ENCODE assay signal across 4 cellular contexts in genomic region chr19:37886571-37886970, GRCh38. TPM values are rescaled to one million over a fixed set of nuclear protein-coding genes. Genes with fewer than 3 reads are reported as not detected.
"Had no signal": no experiment of that assay in that cellular context is flagged by ENCODE, and none has a peak within 500 bp of the region (broad histone marks: within the 10 kb centered on the region; RNA-seq: fewer than 3 reads in every experiment).

No MANE protein-coding gene starts in this region.

- DNase-seq: GDM1, GF-D8 had no signal

- H3K4me3 ChIP-seq: GM12878 had no signal

RNA-seq across cellular contexts. Expression of gene WDR87, which starts 19.8 kb away (rescaled TPM):
- total RNA-seq: G401, GM12878 had no signal
